Comparison of ENCODE assay signal across 8 cellular contexts in genomic region chr1:150562384-150563339, GRCh38. TPM values are rescaled to one million over a fixed set of nuclear protein-coding genes. Genes with fewer than 3 reads are reported as not detected.
A peak's percentile ranks its signal among the peaks of the same experiment; 100 is the strongest.
DNase-seq lines count a peak whose midpoint lies in the region; ATAC-seq, FAIRE-seq and TF ChIP-seq lines count a peak whose summit lies in the region.

No MANE protein-coding gene starts in this region.

- H3K4me3 ChIP-seq in A673 (ENCODE audit: low read depth, low read length, poor library complexity, severe bottlenecking) (peak overlapping the region; percentile 53), endocrine pancreas (ENCODE audit: control insufficient read depth, insufficient read depth, low read length) (no peak overlapping the region), pancreas (peak overlapping the region in 2 of 4 donors; percentile 36 to 51)

- 14% methylated on average over 4 of the region's 4 CpGs for WGBS in pancreas, 2 donors

- POLR2A ChIA-PET in A673 (lab: Charles Lee; ENCODE audit: low non-redundant PET) = interaction anchor here (0.5 kb wide), 1 partner anchor 310 kb away, joined by 5 read pairs; no protein-coding TSS in a partner anchor

- ATAC-seq in GM19328 (IDR thresholded peaks at IDR 0.05; ENCODE audit: unreplicated experiment) (peak; percentile 39), HG03442 (IDR thresholded peaks at IDR 0.05; ENCODE audit: unreplicated experiment) (peak; percentile 31), pancreas (peak in 1 of 4 donors; percentile 0)

- intact Hi-C loops in A673 (cut with micrococcal nuclease; ENCODE audit: unreplicated experiment) (loop anchor here (5.0 to 10.0 kb wide), 3 partner anchors 60 to 412 kb away; partner anchors contain the start of genes CERS2 and CTSK), pancreas (cut with DNase I) (loop anchor here in 1 of 3 donors (5.0 kb wide), 1 partner anchor 60 kb away; no protein-coding TSS in a partner anchor)

- peak overlapping the region; percentile 86 for H3K9ac ChIP-seq in endocrine pancreas (ENCODE audit: control insufficient read depth, insufficient read depth, low read length)

- H3K36me3 ChIP-seq in A673 (ENCODE audit: insufficient read depth, low read length, poor library complexity, severe bottlenecking) = no peaks in the 10 kb centered on the region
- no peaks in the 10 kb centered on the region for H3K36me3 ChIP-seq in endocrine pancreas (ENCODE audit: control insufficient read depth, insufficient read depth, low read length)
- no peaks in the 10 kb centered on the region for H3K36me3 ChIP-seq in pancreas

- DNase-seq in A673 (ENCODE audit: low spot score) (no peak), pancreas (peak in 1 of 6 donors; percentile 66), NCI-H446 treated with DMSO at 0.1 percent for 48 hours (lab: John Stamatoyannopoulos, UW) (no peak), D341Med (ENCODE audit: low spot score) (no peak)
- peak; percentile 87 for DNase-seq in activated CD4-positive, alpha-beta T cell treated with anti-CD3 and anti-CD28 coated beads for 48 hours

- H3K4me1 ChIP-seq in A673 (ENCODE audit: insufficient read depth, low read length, poor library complexity, severe bottlenecking) = peaks cover 33% of the 10 kb centered on the region
- H3K4me1 ChIP-seq in endocrine pancreas (ENCODE audit: control insufficient read depth, insufficient read depth, low read length) = no peaks in the 10 kb centered on the region
- H3K4me1 ChIP-seq in pancreas = peaks cover 59 to 67% (median 63%) of the 10 kb centered on the region in 3 donors

- CTCF ChIA-PET in A673 (lab: Charles Lee) = interaction anchor here (0.6 kb wide), 1 partner anchor 21 kb away, joined by 4 read pairs; no protein-coding TSS in a partner anchor

- no peaks in the 10 kb centered on the region for H3K27me3 ChIP-seq in A673 (replicated peaks; ENCODE audit: insufficient read depth, low read depth, low read length, poor library complexity)
- H3K27me3 ChIP-seq in endocrine pancreas (ENCODE audit: control insufficient read depth, insufficient read depth, low read length) = no peaks in the 10 kb centered on the region
- H3K27me3 ChIP-seq in pancreas = no peaks in the 10 kb centered on the region

- BruUV-seq in A673 (replicated peaks; lab: Mats Ljungman, UMichigan) = no TSS peak

- TF ChIP-seq CTCF in A673 (conservative IDR thresholded peaks at IDR 0.05; ENCODE audit: low read depth, low read length) (no peak), pancreas (IDR thresholded peaks at IDR 0.05) (no peak)

- H3K9me3 ChIP-seq in A673 (ENCODE audit: low read depth, low read length, poor library complexity, severe bottlenecking) = no peaks in the 10 kb centered on the region
- no peaks in the 10 kb centered on the region for H3K9me3 ChIP-seq in endocrine pancreas (ENCODE audit: control insufficient read depth, low read length)
- H3K9me3 ChIP-seq in pancreas = no peaks in the 10 kb centered on the region

- H3K27ac ChIP-seq in A673 (ENCODE audit: low read depth, low read length, poor library complexity, severe bottlenecking) = peak overlapping the region; percentile 84
- H3K27ac ChIP-seq in pancreas = peak overlapping the region; percentile 96 to 100 (median 99)

- no peak for FAIRE-seq in pancreas (lab: Jason Lieb, UNC)

RNA-seq across cellular contexts. Expression of gene ADAMTSL4, which starts 13.5 kb away (rescaled TPM):
- total RNA-seq in A673 (2021) (0.31 TPM in 1 of 2 replicates, not detected in the other), pancreas (1 to 10 TPM; 1.3 to 6.2 (median 3.0) TPM)
- 1 to 10 TPM; 3.5 to 8.0 TPM for polyA plus RNA-seq in pancreas

RNA-seq across cellular contexts. Expression of gene MCL1, which starts 16.7 kb away (rescaled TPM):
- total RNA-seq in A673 (2021) (123 and 163 TPM in 2 replicates), pancreas (100 to 1,000 TPM in 3 of 6 donors, 10 to 100 TPM in 3; 91.6 to 163 (median 108) TPM)
- 10 to 100 TPM; 69.2 to 95.7 TPM for polyA plus RNA-seq in pancreas

RNA-seq across cellular contexts. Expression of gene FALEC, which starts 47.1 kb away (rescaled TPM):
- 1.6 TPM in 1 of 2 replicates, not detected in the other for total RNA-seq in A673 (2021)
- not detected for total RNA-seq in pancreas
- polyA plus RNA-seq in pancreas = not detected

RNA-seq across cellular contexts. Expression of gene ECM1, which starts 54.8 kb away (rescaled TPM):
- total RNA-seq in A673 (2021) = 55.9 and 61.2 TPM in 2 replicates
- 1 to 10 TPM in 4 of 6 donors, under 1 TPM in 2; 0.63 to 5.6 (median 1.8) TPM for total RNA-seq in pancreas
- 1 to 10 TPM; 2.6 to 6.1 TPM for polyA plus RNA-seq in pancreas
